23 cellular contexts compared by ENCODE assay signal in the genomic region with DNA sequence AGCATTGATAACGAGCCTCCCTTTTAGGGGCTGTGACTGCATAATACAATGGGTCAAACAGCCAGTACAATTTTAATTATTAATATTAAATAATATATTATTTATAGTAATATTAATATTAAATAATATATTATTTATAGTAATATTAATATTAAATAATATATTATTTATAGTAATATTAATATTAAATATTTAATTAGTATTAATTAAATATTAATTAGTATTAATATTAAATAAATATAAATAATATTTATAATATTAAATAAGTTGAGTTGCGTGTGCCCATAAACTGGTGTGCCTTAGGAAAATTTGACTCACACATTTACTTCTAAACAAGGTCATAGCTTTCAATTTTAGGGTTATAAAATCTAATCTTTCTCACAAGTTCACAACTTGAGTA.
DNase-seq lines count a peak whose midpoint lies in the region; ATAC-seq, FAIRE-seq and TF ChIP-seq lines count a peak whose summit lies in the region.
"Had no signal": no experiment of that assay in that cellular context is flagged by ENCODE, and none has a peak within 500 bp of the region (broad histone marks: within the 10 kb centered on the region; RNA-seq: fewer than 3 reads in every experiment).

No MANE protein-coding gene starts in this region.

- POLR2A ChIA-PET in WTC11 (lab: Charles Lee), result no interaction called here

- no peaks in the 10 kb centered on the region for H3K9me3 Mint-ChIP-seq in WTC11
- H3K9me3 Mint-ChIP-seq: GM23338 had no signal

- H3K4me3 ChIP-seq in small intestine (ENCODE audit: low read depth in 1 of 2, low read length in 2 of 2) (no peak overlapping the region), H7 (ENCODE audit: insufficient read depth, low read depth, low read length) (no peak overlapping the region)
- H3K4me3 ChIP-seq: BLaER1, GM23338, HAP-1 had no signal

- CTCF ChIA-PET in WTC11 (lab: Charles Lee), result no interaction called here

- ATAC-seq in WTC11 (no peak), HG03280 (IDR thresholded peaks at IDR 0.05; ENCODE audit: unreplicated experiment) (no peak)
- ATAC-seq: CD8-positive, alpha-beta T cell; GM23338 had no signal

- no peak overlapping the region for H3K27ac Mint-ChIP-seq in WTC11
- H3K27ac Mint-ChIP-seq: B cell; CD4-positive, CD25-positive, alpha-beta regulatory T cell; CD8-positive, alpha-beta T cell; GM23338; HFFc6 had no signal

- H3K9me3 ChIP-seq in small intestine (ENCODE audit: control insufficient read depth, low read depth), result no peaks in the 10 kb centered on the region
- H3K9me3 ChIP-seq: BLaER1, Caco-2, HAP-1 had no signal

- no peaks in the 10 kb centered on the region for H3K27me3 Mint-ChIP-seq in WTC11 (ENCODE audit: low read depth)
- H3K27me3 Mint-ChIP-seq: B cell; CD4-positive, CD25-positive, alpha-beta regulatory T cell had no signal

- no peak for DNase-seq in WTC11 (ENCODE audit: low spot score)
- DNase-seq in frontal cortex (ENCODE audit: low spot score in 2 of 2), result no peak
- no peak for DNase-seq in small intestine
- DNase-seq in AML-193 (lab: John Stamatoyannopoulos, UW), result no peak
- DNase-seq in H7, result no peak
- DNase-seq: 8988T; Caco-2; CD4-positive, CD25-positive, alpha-beta regulatory T cell; CD8-positive, alpha-beta T cell; DMS153; DMS79; EL; GF-D8; HFFc6 had no signal

- FAIRE-seq in G401.6 (lab: Jason Lieb, UNC) (peak; percentile 99), frontal cortex (lab: Jason Lieb, UNC) (peak; percentile 95), small intestine (lab: Jason Lieb, UNC) (peak; percentile 98)
- FAIRE-seq: GM12891, GM18507 had no signal

- no peaks in the 10 kb centered on the region for H3K4me1 ChIP-seq in small intestine (ENCODE audit: control insufficient read depth in 2 of 2, insufficient read depth in 1 of 2, low read depth in 1 of 2, low read length in 1 of 2)
- H3K4me1 ChIP-seq: Caco-2, HAP-1 had no signal

- no peak overlapping the region for H3K27ac ChIP-seq in small intestine (ENCODE audit: low read depth in 1 of 2, low read length in 1 of 2)
- H3K27ac ChIP-seq: BLaER1, C4-2B had no signal

- no peaks in the 10 kb centered on the region for H3K4me1 Mint-ChIP-seq in WTC11
- H3K4me1 Mint-ChIP-seq: B cell; CD4-positive, CD25-positive, alpha-beta regulatory T cell; GM23338 had no signal

- no peaks in the 10 kb centered on the region for H3K27me3 ChIP-seq in small intestine (ENCODE audit: control insufficient read depth in 2 of 2, insufficient read depth in 2 of 2, low read length in 2 of 2)
- no peaks in the 10 kb centered on the region for H3K27me3 ChIP-seq in H7 (ENCODE audit: control insufficient read depth, insufficient read depth, low read length)
- H3K27me3 ChIP-seq: BLaER1 had no signal

- H3K36me3 ChIP-seq in small intestine (ENCODE audit: control insufficient read depth in 2 of 2, insufficient read depth in 2 of 2, low read length in 2 of 2) (no peaks in the 10 kb centered on the region), H7 (replicated peaks; ENCODE audit: control insufficient read depth, insufficient read depth, low read length) (no peaks in the 10 kb centered on the region)
- H3K36me3 ChIP-seq: BLaER1, HAP-1 had no signal

- no peaks in the 10 kb centered on the region for H3K36me3 Mint-ChIP-seq in WTC11
- H3K36me3 Mint-ChIP-seq: CD4-positive, CD25-positive, alpha-beta regulatory T cell; CD8-positive, alpha-beta T cell had no signal

- no peak overlapping the region for H3K4me3 Mint-ChIP-seq in WTC11
- H3K4me3 Mint-ChIP-seq: B cell; CD4-positive, CD25-positive, alpha-beta regulatory T cell; CD8-positive, alpha-beta T cell; GM23338; HFFc6 had no signal

- no peak for TF ChIP-seq CTCF in WTC11 (IDR thresholded peaks at IDR 0.05)

- 74 to 92% (median 76%) methylated on average over 2 of the region's 2 CpGs for WGBS in small intestine, 3 donors

TF ChIP-seq in WTC11, 78 proteins besides CTCF, POLR2A, EP300 and RAD21:
- peak; percentile 97 for TF ChIP-seq HMGA2 (CRISPR knock-in tag; IDR thresholded peaks at IDR 0.05)
- TF ChIP-seq NR1H2 (CRISPR knock-in tag; IDR thresholded peaks at IDR 0.05), result no peak
